Comparison of ENCODE assay signal across 8 cellular contexts in the genomic region with DNA sequence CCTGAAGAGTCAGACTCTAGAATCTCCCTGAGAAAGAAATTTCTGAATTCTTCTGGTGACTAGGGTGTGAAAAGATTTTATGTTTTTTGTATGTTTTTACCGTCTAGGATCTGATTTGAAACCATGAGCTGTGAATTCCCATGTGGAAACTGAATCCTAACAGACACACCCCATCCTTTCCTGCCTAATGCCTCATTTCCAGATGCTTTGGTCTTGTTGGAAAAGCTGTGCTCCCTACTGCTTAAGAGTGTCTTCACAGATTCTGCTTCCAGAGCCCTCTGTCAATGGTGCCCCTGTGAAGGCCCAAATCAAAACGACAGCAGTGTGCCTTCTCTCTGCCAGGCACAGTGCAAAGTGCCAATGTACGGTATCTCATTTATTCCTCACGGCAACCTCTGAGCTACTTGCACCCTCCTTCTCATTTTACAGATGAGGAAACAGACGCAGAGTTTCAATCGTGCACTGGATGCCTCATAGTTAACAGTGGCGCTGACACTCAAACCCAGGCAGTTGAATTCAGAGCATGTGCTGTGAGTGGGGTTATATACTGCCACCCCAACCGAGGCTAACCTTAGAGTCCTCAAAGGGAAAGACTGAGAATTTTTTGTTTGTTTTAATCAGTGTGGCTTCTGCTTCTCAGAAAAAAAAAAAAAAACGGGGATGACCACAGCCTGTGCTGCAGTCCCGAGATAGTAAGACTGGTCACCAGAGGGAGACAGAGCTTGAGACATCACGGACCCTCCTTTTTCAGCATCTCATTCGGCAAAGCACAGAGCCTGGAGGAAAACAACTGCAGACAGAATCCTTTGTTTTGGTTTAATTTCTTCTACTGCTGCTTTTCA.
A peak's percentile ranks its signal among the peaks of the same experiment; 100 is the strongest.
DNase-seq lines count a peak whose midpoint lies in the region; ATAC-seq and TF ChIP-seq lines count a peak whose summit lies in the region.

No MANE protein-coding gene starts in this region.

- intact Hi-C loops in right lobe of liver (cut with DNase I) = no loop called here
- intact Hi-C loops in activated T-helper 2 cell treated with anti-CD3 and anti-CD28 coated beads, Interferon-gamma antibody, Interleukin-2, Interleukin-4, amounts not matched to agents 10 μg/mL and 5 μg/mL and 100 μg/mL, durations not matched to agents 14 hours and 24 hours and 36 hours (cut with micrococcal nuclease) = no loop called here

- no peaks in the 10 kb centered on the region for H3K4me1 ChIP-seq in right lobe of liver

- no peak for TF ChIP-seq POLR2A in right lobe of liver (IDR thresholded peaks at IDR 0.05)

- H3K36me3 ChIP-seq in right lobe of liver = no peaks in the 10 kb centered on the region

- WGBS in right lobe of liver (ENCODE audit: insufficient coverage, low coverage, low lambda C conversion rate, missing lambda C conversion rate) = 37% methylated on average over 11 of the region's 12 CpGs

- H3K27ac ChIP-seq in right lobe of liver = no peak overlapping the region

- H3K4me1 Mint-ChIP-seq in activated T-helper 2 cell treated with anti-CD3 and anti-CD28 coated beads, Interferon-gamma antibody, Interleukin-2, Interleukin-4, amounts not matched to agents 10 μg/mL and 5 μg/mL and 100 μg/mL, durations not matched to agents 14 hours and 24 hours and 36 hours (ENCODE audit: low read depth) = no peaks in the 10 kb centered on the region

- ATAC-seq in GM18868 (IDR thresholded peaks at IDR 0.05; ENCODE audit: unreplicated experiment) = peak; percentile 75
- peak; percentile 63 to 90 (median 76) for ATAC-seq in right lobe of liver
- no peak for ATAC-seq in HG02973 (IDR thresholded peaks at IDR 0.05; ENCODE audit: unreplicated experiment)

- no peak overlapping the region for H3K4me3 Mint-ChIP-seq in activated T-helper 2 cell treated with anti-CD3 and anti-CD28 coated beads, Interferon-gamma antibody, Interleukin-2, Interleukin-4, amounts not matched to agents 10 μg/mL and 5 μg/mL and 100 μg/mL, durations not matched to agents 14 hours and 24 hours and 36 hours (ENCODE audit: low read depth)

- H3K9me3 Mint-ChIP-seq in activated T-helper 2 cell treated with anti-CD3 and anti-CD28 coated beads, Interferon-gamma antibody, Interleukin-2, Interleukin-4, amounts not matched to agents 10 μg/mL and 5 μg/mL and 100 μg/mL, durations not matched to agents 14 hours and 24 hours and 36 hours = no peaks in the 10 kb centered on the region

- no peaks in the 10 kb centered on the region for H3K27me3 Mint-ChIP-seq in activated T-helper 2 cell treated with anti-CD3 and anti-CD28 coated beads, Interferon-gamma antibody, Interleukin-2, Interleukin-4, amounts not matched to agents 10 μg/mL and 5 μg/mL and 100 μg/mL, durations not matched to agents 14 hours and 24 hours and 36 hours (ENCODE audit: low read depth)

- DNase-seq in AG08395 (ENCODE audit: low spot score) (peak; percentile 76), NCI-H2227 (lab: John Stamatoyannopoulos, UW; ENCODE audit: unreplicated experiment) (peak; percentile 75), cerebellum (ENCODE audit: low spot score) (peak; percentile 31), right lobe of liver (no peak), NCI-H526 treated with DMSO at 0.1 percent for 48 hours (lab: John Stamatoyannopoulos, UW) (no peak)
- DNase-seq in activated T-helper 2 cell treated with anti-CD3 and anti-CD28 coated beads, Interferon-gamma antibody, Interleukin-2, Interleukin-4, amounts not matched to agents 10 μg/mL and 5 μg/mL and 100 μg/mL, durations not matched to agents 14 hours and 24 hours and 36 hours (ENCODE audit: low spot score) = no peak

- H3K27ac Mint-ChIP-seq in activated T-helper 2 cell treated with anti-CD3 and anti-CD28 coated beads, Interferon-gamma antibody, Interleukin-2, Interleukin-4, amounts not matched to agents 10 μg/mL and 5 μg/mL and 100 μg/mL, durations not matched to agents 14 hours and 24 hours and 36 hours = no peak overlapping the region

- peak; percentile 12 to 48 (median 43) for TF ChIP-seq CTCF in right lobe of liver (IDR thresholded peaks at IDR 0.05)

- H3K36me3 Mint-ChIP-seq in activated T-helper 2 cell treated with anti-CD3 and anti-CD28 coated beads, Interferon-gamma antibody, Interleukin-2, Interleukin-4, amounts not matched to agents 10 μg/mL and 5 μg/mL and 100 μg/mL, durations not matched to agents 14 hours and 24 hours and 36 hours (ENCODE audit: low read depth) = no peaks in the 10 kb centered on the region

- no peaks in the 10 kb centered on the region for H3K9me3 ChIP-seq in right lobe of liver

- H3K4me3 ChIP-seq in right lobe of liver = no peak overlapping the region

- no peaks in the 10 kb centered on the region for H3K27me3 ChIP-seq in right lobe of liver

Comparison
In these comparisons a context has a peak if more than half of its experiments do, and no peak if none do; other contexts are left out.
1. DNase-seq: peak in AG08395 (single experiment), NCI-H2227 (single experiment) and cerebellum (single experiment); none in right lobe of liver (0 of 3), NCI-H526 treated with DMSO at 0.1 percent for 48 hours (single experiment) and activated T-helper 2 cell treated with anti-CD3 and anti-CD28 coated beads, Interferon-gamma antibody, Interleukin-2, Interleukin-4, amounts not matched to agents 10 μg/mL and 5 μg/mL and 100 μg/mL, durations not matched to agents 14 hours and 24 hours and 36 hours (single experiment).